38 cellular contexts compared by ENCODE assay signal in the genomic region with DNA sequence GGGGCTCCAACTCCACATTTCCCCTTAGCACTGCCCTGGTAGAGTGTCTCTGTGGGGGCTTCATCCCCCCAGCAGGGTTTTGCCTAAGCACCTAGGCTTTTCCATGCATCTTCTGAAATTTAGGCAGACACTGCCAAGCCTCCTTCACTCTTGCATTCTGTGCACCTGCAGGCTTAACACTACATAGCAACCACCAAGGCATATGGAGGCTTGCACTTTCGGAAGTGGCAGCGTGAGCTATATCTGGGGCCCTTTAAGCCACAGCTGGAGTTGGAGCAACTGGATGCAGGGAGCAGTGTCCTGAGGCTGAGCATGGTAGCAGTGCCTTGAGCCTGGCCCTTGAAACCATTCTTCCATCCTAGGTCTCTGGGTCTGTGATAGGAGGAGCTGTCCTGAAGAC.
"Had no signal": no experiment of that assay in that cellular context is flagged by ENCODE, and none has a peak within 500 bp of the region (broad histone marks: within the 10 kb centered on the region; RNA-seq: fewer than 3 reads in every experiment).

No MANE protein-coding gene starts in this region.

- H3K4me3 ChIP-seq: adrenal gland, ascending aorta, body of pancreas, breast epithelium, cardiac muscle cell had no signal

- H3K4me1 ChIP-seq: adrenal gland, ascending aorta, body of pancreas, breast epithelium had no signal

- H3K27ac Mint-ChIP-seq: activated naive CD4-positive, alpha-beta T cell treated with anti-CD3 and anti-CD28 coated beads for 36 hours; activated naive CD4-positive, alpha-beta T cell treated with anti-CD3 and anti-CD28 coated beads, Interleukin-2, amount 10 ng/mL, durations not matched to agents 7 days and 5 days; activated naive CD4-positive, alpha-beta T cell treated with anti-CD3 and anti-CD28 coated beads, Interleukin-2, amount 50 U/mL, for 24 hours; activated naive CD8-positive, alpha-beta T cell; activated naive CD8-positive, alpha-beta T cell treated with anti-CD3 and anti-CD28 coated beads for 36 hours; activated naive CD8-positive, alpha-beta T cell treated with anti-CD3 and anti-CD28 coated beads, Interleukin-2, amount 10 ng/mL, durations not matched to agents 7 days and 5 days; activated naive CD8-positive, alpha-beta T cell treated with anti-CD3 and anti-CD28 coated beads, Interleukin-2, amount 50 U/mL, for 24 hours; activated T-cell treated with anti-CD3 and anti-CD28 coated beads, Interleukin-2, amount 50 U/mL, for 24 hours; activated T-cell treated with anti-CD3 and anti-CD28 coated beads, Interleukin-2, amount 50 U/mL, for 72 hours; activated T-helper 1 cell treated with anti-CD3 and anti-CD28 coated beads, Interleukin-12 subunit alpha, Interleukin-12 subunit beta, Interleukin-2, Interleukin-4 antibody, amounts not matched to agents 30 ng/mL and 10 ng/mL and 1 ng/mL, durations not matched to agents 14 hours and 24 hours and 36 hours; activated T-helper 17 cell treated with anti-CD3 and anti-CD28 coated beads, Interleukin-2, amount 50 U/mL, for 72 hours; activated T-helper 2 cell treated with anti-CD3 and anti-CD28 coated beads, Interferon-gamma antibody, Interleukin-2, Interleukin-4, amounts not matched to agents 10 μg/mL and 5 μg/mL and 100 μg/mL, durations not matched to agents 14 hours and 24 hours and 36 hours; brain had no signal

- ATAC-seq: activated naive CD4-positive, alpha-beta T cell treated with anti-CD3 and anti-CD28 coated beads, Interleukin-2, amount 50 U/mL, for 72 hours; activated naive CD8-positive, alpha-beta T cell treated with anti-CD3 and anti-CD28 coated beads, Interleukin-2, amount 50 U/mL, for 24 hours; activated T-cell treated with anti-CD3 and anti-CD28 coated beads, Interleukin-2, amount 50 U/mL, for 4 hours; activated T-cell treated with anti-CD3 and anti-CD28 coated beads, Interleukin-2, amount 50 U/mL, for 72 hours; activated T-helper 17 cell treated with anti-CD3 and anti-CD28 coated beads, Interleukin-2, amount 50 U/mL, for 72 hours; body of pancreas had no signal

- H3K9me3 ChIP-seq: adrenal gland, ascending aorta, body of pancreas had no signal

- H3K36me3 Mint-ChIP-seq: brain had no signal

- H3K36me3 ChIP-seq: adrenal gland, ascending aorta, brain microvascular endothelial cell, breast epithelium, cardiac muscle cell had no signal

- H3K4me3 Mint-ChIP-seq: activated naive CD4-positive, alpha-beta T cell treated with anti-CD3 and anti-CD28 coated beads for 36 hours; activated naive CD4-positive, alpha-beta T cell treated with anti-CD3 and anti-CD28 coated beads, Interleukin-2, amount 10 ng/mL, durations not matched to agents 7 days and 5 days; activated naive CD4-positive, alpha-beta T cell treated with anti-CD3 and anti-CD28 coated beads, Interleukin-2, amount 50 U/mL, for 24 hours; activated naive CD8-positive, alpha-beta T cell; activated naive CD8-positive, alpha-beta T cell treated with anti-CD3 and anti-CD28 coated beads for 36 hours; activated naive CD8-positive, alpha-beta T cell treated with anti-CD3 and anti-CD28 coated beads, Interleukin-2, amount 10 ng/mL, durations not matched to agents 7 days and 5 days; activated naive CD8-positive, alpha-beta T cell treated with anti-CD3 and anti-CD28 coated beads, Interleukin-2, amount 50 U/mL, for 24 hours; activated T-cell treated with anti-CD3 and anti-CD28 coated beads, Interleukin-2, amount 50 U/mL, for 24 hours; activated T-cell treated with anti-CD3 and anti-CD28 coated beads, Interleukin-2, amount 50 U/mL, for 4 hours; activated T-cell treated with anti-CD3 and anti-CD28 coated beads, Interleukin-2, amount 50 U/mL, for 72 hours; activated T-helper 1 cell treated with anti-CD3 and anti-CD28 coated beads, Interleukin-12 subunit alpha, Interleukin-12 subunit beta, Interleukin-2, Interleukin-4 antibody, amounts not matched to agents 30 ng/mL and 10 ng/mL and 1 ng/mL, durations not matched to agents 14 hours and 24 hours and 36 hours; activated T-helper 17 cell treated with anti-CD3 and anti-CD28 coated beads, Interleukin-2, amount 50 U/mL, for 72 hours; brain; central memory CD8-positive, alpha-beta T cell had no signal

- H3K27ac ChIP-seq: adrenal gland, ascending aorta, body of pancreas, brain microvascular endothelial cell, breast epithelium, cardiac muscle cell had no signal

- H3K27me3 ChIP-seq: adrenal gland, ascending aorta, body of pancreas, brain microvascular endothelial cell, breast epithelium, cardiac muscle cell had no signal

- H3K4me1 Mint-ChIP-seq: activated naive CD4-positive, alpha-beta T cell treated with anti-CD3 and anti-CD28 coated beads, Interleukin-2, amount 10 ng/mL, durations not matched to agents 7 days and 5 days; activated naive CD8-positive, alpha-beta T cell treated with anti-CD3 and anti-CD28 coated beads for 36 hours; activated naive CD8-positive, alpha-beta T cell treated with anti-CD3 and anti-CD28 coated beads, Interleukin-2, amount 10 ng/mL, durations not matched to agents 7 days and 5 days; activated naive CD8-positive, alpha-beta T cell treated with anti-CD3 and anti-CD28 coated beads, Interleukin-2, amount 50 U/mL, for 24 hours; activated T-helper 17 cell treated with anti-CD3 and anti-CD28 coated beads, Interleukin-2, amount 50 U/mL, for 72 hours; brain; central memory CD8-positive, alpha-beta T cell had no signal

- H3K27me3 Mint-ChIP-seq: activated naive CD4-positive, alpha-beta T cell treated with anti-CD3 and anti-CD28 coated beads, Interleukin-2, amount 10 ng/mL, durations not matched to agents 7 days and 5 days; activated naive CD4-positive, alpha-beta T cell treated with anti-CD3 and anti-CD28 coated beads, Interleukin-2, amount 50 U/mL, for 24 hours; activated naive CD8-positive, alpha-beta T cell; activated naive CD8-positive, alpha-beta T cell treated with anti-CD3 and anti-CD28 coated beads for 36 hours; activated naive CD8-positive, alpha-beta T cell treated with anti-CD3 and anti-CD28 coated beads, Interleukin-2, amount 10 ng/mL, durations not matched to agents 7 days and 5 days; activated naive CD8-positive, alpha-beta T cell treated with anti-CD3 and anti-CD28 coated beads, Interleukin-2, amount 50 U/mL, for 24 hours; activated T-cell treated with anti-CD3 and anti-CD28 coated beads, Interleukin-2, amount 50 U/mL, for 24 hours; activated T-helper 17 cell treated with anti-CD3 and anti-CD28 coated beads, Interleukin-2, amount 50 U/mL, for 72 hours; brain; central memory CD8-positive, alpha-beta T cell had no signal

- DNase-seq: activated effector memory CD4-positive, alpha-beta T cell treated with anti-CD3 and anti-CD28 coated beads, Interleukin-2, amount 50 U/mL, for 16 hours; activated effector memory CD4-positive, alpha-beta T cell treated with Interleukin-2 at 50 U/mL for 16 hours; activated gamma-delta T cell; activated gamma-delta T cell treated with Interleukin-2 at 50 U/mL for 16 hours; activated naive CD4-positive, alpha-beta T cell; activated naive CD4-positive, alpha-beta T cell treated with anti-CD3 and anti-CD28 coated beads for 36 hours; activated naive CD4-positive, alpha-beta T cell treated with anti-CD3 and anti-CD28 coated beads, Interleukin-2, amount 10 ng/mL, durations not matched to agents 7 days and 5 days; activated naive CD4-positive, alpha-beta T cell treated with anti-CD3 and anti-CD28 coated beads, Interleukin-2, amount 50 U/mL, for 16 hours; activated naive CD4-positive, alpha-beta T cell treated with Interleukin-2 at 50 U/mL for 16 hours; activated naive CD8-positive, alpha-beta T cell treated with anti-CD3 and anti-CD28 coated beads for 36 hours; activated naive CD8-positive, alpha-beta T cell treated with anti-CD3 and anti-CD28 coated beads, Interleukin-2, amount 10 ng/mL, durations not matched to agents 7 days and 5 days; activated naive CD8-positive, alpha-beta T cell treated with anti-CD3 and anti-CD28 coated beads, Interleukin-2, amount 50 U/mL, for 24 hours; activated T-cell treated with anti-CD3 and anti-CD28 coated beads, Interleukin-2, amount 50 U/mL, for 1 hour; activated T-cell treated with anti-CD3 and anti-CD28 coated beads, Interleukin-2, amount 50 U/mL, for 24 hours; activated T-cell treated with anti-CD3 and anti-CD28 coated beads, Interleukin-2, amount 50 U/mL, for 4 hours; activated T-cell treated with anti-CD3 and anti-CD28 coated beads, Interleukin-2, amount 50 U/mL, for 48 hours; activated T-cell treated with anti-CD3 and anti-CD28 coated beads, Interleukin-2, amount 50 U/mL, for 72 hours; adrenal gland; amniotic stem cell; amygdala; anterior cingulate cortex; aorta; body of pancreas; brain microvascular endothelial cell; caudate nucleus; central memory CD4-positive, alpha-beta T cell; cerebellar nuclear complex had no signal
